In the genomic region with DNA sequence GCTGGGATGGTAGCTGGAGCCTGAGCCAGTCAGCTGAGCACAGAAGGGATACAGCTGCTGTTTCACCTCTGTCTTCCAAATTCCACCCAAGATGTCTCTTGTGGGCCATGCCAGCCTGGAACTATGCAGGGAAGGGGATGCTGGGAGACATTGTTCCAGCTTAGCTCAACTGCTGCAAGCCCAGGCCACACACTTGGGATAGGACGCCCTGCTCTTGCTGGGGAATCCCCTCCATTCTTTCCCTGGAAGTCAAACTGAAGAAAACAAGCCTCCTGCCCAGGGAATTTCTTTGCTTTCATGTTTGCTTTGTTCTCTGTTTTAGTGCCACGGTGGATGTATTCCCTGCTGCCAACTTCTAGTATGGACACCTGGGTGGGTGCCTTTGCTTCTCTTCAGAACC, we compare ENCODE assay signal across 19 cellular contexts. TPM values are rescaled to one million over a fixed set of nuclear protein-coding genes. Genes with fewer than 3 reads are reported as not detected.
DNase-seq lines count a peak whose midpoint lies in the region; ATAC-seq and TF ChIP-seq lines count a peak whose summit lies in the region.
"Had no signal": no experiment of that assay in that cellular context is flagged by ENCODE, and none has a peak within 500 bp of the region (broad histone marks: within the 10 kb centered on the region; RNA-seq: fewer than 3 reads in every experiment).

No MANE protein-coding gene starts in this region.

- no peaks in the 10 kb centered on the region for H3K36me3 Mint-ChIP-seq in osteocyte (ENCODE audit: unreplicated experiment)
- H3K36me3 Mint-ChIP-seq: IgD-negative memory B cell had no signal

- dilution Hi-C loops in mammary epithelial cell (cut with HindIII; ENCODE audit: low sequenced_read_pairs), result no loop called here

- in situ Hi-C loops in mammary epithelial cell (cut with MboI; ENCODE audit: low sequenced_read_pairs in 2 of 2), result loop anchor here (5.0 to 10.0 kb wide), 2 partner anchors 152 to 160 kb away; no protein-coding TSS in a partner anchor

- H2AFZ ChIP-seq in mammary epithelial cell (ENCODE audit: low read depth, low read length), result peak overlapping the region; percentile 54

- peak; percentile 32 for DNase-seq in mammary epithelial cell
- no peak for DNase-seq in breast epithelium (ENCODE audit: low spot score in 2 of 2)
- DNase-seq in fibroblast of pulmonary artery (ENCODE audit: low read depth), result peak; percentile 27
- peak; percentile 74 for DNase-seq in osteocyte (ENCODE audit: extremely low spot score, unreplicated experiment)
- DNase-seq in GM03348 (ENCODE audit: low spot score), result no peak
- no peak for DNase-seq in HT-29 (ENCODE audit: low spot score)
- no peak for DNase-seq in NCI-H1105 treated with DMSO at 0.1 percent for 48 hours (lab: John Stamatoyannopoulos, UW)
- DNase-seq: 8988T, DMS79 treated with DMSO at 0.1 percent for 48 hours, GOT3, Kasumi-1, MM.1S, NCI-H1092 treated with DMSO at 0.1 percent for 48 hours, NCI-H1694 treated with DMSO at 0.1 percent for 48 hours, NCI-H226, NCI-H526, SIG-M5 had no signal

- TF ChIP-seq CTCF in mammary epithelial cell (conservative IDR thresholded peaks at IDR 0.05 in 1 of 2, IDR thresholded peaks at IDR 0.05 in 1 of 2; ENCODE audit: extremely low read depth in 1 of 2, insufficient read depth in 1 of 2, low read depth in 1 of 2, low read length in 2 of 2) (no peak), breast epithelium (IDR thresholded peaks at IDR 0.05) (no peak), fibroblast of pulmonary artery (IDR thresholded peaks at IDR 0.05; ENCODE audit: low read length, missing control alignments) (no peak), osteocyte (IDR thresholded peaks at IDR 0.05) (no peak)

- no peaks in the 10 kb centered on the region for H3K79me2 ChIP-seq in mammary epithelial cell (ENCODE audit: insufficient read depth, low read length)

- H3K27me3 ChIP-seq in mammary epithelial cell (ENCODE audit: insufficient read depth, low read length) (no peaks in the 10 kb centered on the region), breast epithelium (no peaks in the 10 kb centered on the region)

- no peaks in the 10 kb centered on the region for H3K4me1 Mint-ChIP-seq in osteocyte (ENCODE audit: unreplicated experiment)

- no peaks in the 10 kb centered on the region for H3K9me3 Mint-ChIP-seq in osteocyte (ENCODE audit: unreplicated experiment)
- H3K9me3 Mint-ChIP-seq: IgD-negative memory B cell had no signal

- no peak overlapping the region for H3K4me3 Mint-ChIP-seq in osteocyte (ENCODE audit: unreplicated experiment)
- H3K4me3 Mint-ChIP-seq: IgD-negative memory B cell had no signal

- 0% methylated on average over 2 of the region's 2 CpGs for WGBS in mammary epithelial cell (ENCODE audit: low coverage, missing lambda C conversion rate)

- no peak overlapping the region for H3K9ac ChIP-seq in mammary epithelial cell (ENCODE audit: insufficient read depth, low read length)

- BruUV-seq in mammary epithelial cell (replicated peaks; lab: Mats Ljungman, UMichigan), result no TSS peak

- H3K4me2 ChIP-seq in mammary epithelial cell (ENCODE audit: insufficient read depth, low read depth, low read length), result no peak overlapping the region

- CTCF ChIA-PET in mammary epithelial cell (lab: Charles Lee; ENCODE audit: low non-redundant PET), result interaction anchor here (0.6 kb wide), 1 partner anchor 157 kb away, joined by 9 read pairs; no protein-coding TSS in a partner anchor

- peaks cover 62% of the 10 kb centered on the region for H3K27me3 Mint-ChIP-seq in osteocyte (ENCODE audit: unreplicated experiment)

- ATAC-seq in HG03439 (IDR thresholded peaks at IDR 0.05; ENCODE audit: unreplicated experiment), result no peak

- H3K4me1 ChIP-seq in mammary epithelial cell (ENCODE audit: insufficient read depth, low read length) (no peaks in the 10 kb centered on the region), breast epithelium (no peaks in the 10 kb centered on the region)

- H3K27ac ChIP-seq in mammary epithelial cell (ENCODE audit: insufficient read depth, low read depth, low read length), result no peak overlapping the region
- no peak overlapping the region for H3K27ac ChIP-seq in breast epithelium

- TF ChIP-seq POLR2A in breast epithelium (IDR thresholded peaks at IDR 0.05), result no peak

- H3K9me3 ChIP-seq in mammary epithelial cell (replicated peaks; ENCODE audit: insufficient read depth, low read length) (no peaks in the 10 kb centered on the region), breast epithelium (no peaks in the 10 kb centered on the region)

- no peak overlapping the region for H3K4me3 ChIP-seq in mammary epithelial cell (replicated peaks in 1 of 3; ENCODE audit: insufficient read depth in 1 of 3, low read depth in 2 of 3, low read length in 3 of 3)
- H3K4me3 ChIP-seq in breast epithelium, result no peak overlapping the region
- no peak overlapping the region for H3K4me3 ChIP-seq in fibroblast of pulmonary artery (replicated peaks; ENCODE audit: low read depth, low read length)

- H3K36me3 ChIP-seq in mammary epithelial cell (ENCODE audit: insufficient read depth, low read length), result no peaks in the 10 kb centered on the region
- no peaks in the 10 kb centered on the region for H3K36me3 ChIP-seq in breast epithelium

- intact Hi-C loops in mammary epithelial cell (cut with micrococcal nuclease) (loop anchor here (1.0 kb wide), 1 partner anchor 239 kb away; a partner anchor contains a TSS), breast epithelium (cut with DNase I; ENCODE audit: low total_unique reads) (no loop called here)

- H4K20me1 ChIP-seq in mammary epithelial cell (ENCODE audit: insufficient read depth, low read length), result no peaks in the 10 kb centered on the region

- H3K27ac Mint-ChIP-seq in osteocyte (ENCODE audit: unreplicated experiment), result no peak overlapping the region
- H3K27ac Mint-ChIP-seq: IgD-negative memory B cell had no signal

RNA-seq across cellular contexts. Expression of a gene that starts 55.2 kb away (rescaled TPM):
- total RNA-seq in mammary epithelial cell (10 to 100 TPM; 42.6 to 70.7 TPM), breast epithelium (100 to 1,000 TPM in 1 of 3 donors, 10 to 100 TPM in 2; 70.9 to 128 (median 95.4) TPM), osteocyte (58.7 and 60.6 TPM in 2 replicates)
- 26.2 TPM for polyA plus RNA-seq in mammary epithelial cell
- polyA minus RNA-seq in mammary epithelial cell, result 57.6 TPM
- total RNA-seq in HT-29 (2014; rRNA removed; shearing (Covaris generic)), result 61.4 and 64.6 TPM in 2 replicates

Comparison
In these comparisons a context has a peak if more than half of its experiments do, and no peak if none do; other contexts are left out.
1. DNase-seq: peak in mammary epithelial cell (single experiment), fibroblast of pulmonary artery (single experiment) and osteocyte (single experiment); none in breast epithelium (0 of 2), GM03348 (single experiment), HT-29 (single experiment) and NCI-H1105 treated with DMSO at 0.1 percent for 48 hours (single experiment).